In genomic region chr14:24252289-24253124, GRCh38 we compare ENCODE assay signal across 1 cellular context.
TF ChIP-seq lines count a peak whose summit lies in the region.

No MANE protein-coding gene starts in this region.

TF ChIP-seq in HepG2, 621 proteins besides CTCF, POLR2A, EP300 and RAD21 (continued from another document and continues in another):
- TF ChIP-seq ZBTB39 (CRISPR knock-in tag; IDR thresholded peaks at IDR 0.05) = no peak; the same call in 1 of the 2 replicates
- no peak; the same call in 1 of the 2 replicates for TF ChIP-seq ZFP36L1 (CRISPR knock-in tag; IDR thresholded peaks at IDR 0.05)
- no peak for TF ChIP-seq ZNF546 (CRISPR knock-in tag; conservative IDR thresholded peaks at IDR 0.05)
- TF ChIP-seq NFE2L1 (CRISPR knock-in tag; IDR thresholded peaks at IDR 0.05; ENCODE audit: borderline replicate concordance) = 0 out of 2 replicates have a peak, but pooled peaks have one; percentile 42
- no peak for TF ChIP-seq ZNF616 (CRISPR knock-in tag; IDR thresholded peaks at IDR 0.05; ENCODE audit: low read depth)
- no peak for TF ChIP-seq MLLT10 (CRISPR knock-in tag; IDR thresholded peaks at IDR 0.05)
- no peak for TF ChIP-seq NR2F6 (IDR thresholded peaks at IDR 0.05)
- peak; percentile 44; the same call in 1 of the 2 replicates for TF ChIP-seq NR2F6 (CRISPR knock-in tag; IDR thresholded peaks at IDR 0.05)
- no peak for TF ChIP-seq TGIF2 (CRISPR knock-in tag; IDR thresholded peaks at IDR 0.05)
- TF ChIP-seq HOMEZ (CRISPR knock-in tag; IDR thresholded peaks at IDR 0.05; ENCODE audit: low read depth) = peak; percentile 95
- TF ChIP-seq BHLHE40 (IDR thresholded peaks at IDR 0.05; ENCODE audit: low read length) = 0 out of 2 replicates have a peak, but pooled peaks have one; percentile 2
- TF ChIP-seq TCF12 (IDR thresholded peaks at IDR 0.05) = no peak
- TF ChIP-seq TCF12 (CRISPR knock-in tag; IDR thresholded peaks at IDR 0.05) = 0 out of 2 replicates have a peak, but pooled peaks have one; percentile 11
- peak; percentile 70; the same call in 1 of the 2 replicates for TF ChIP-seq KLF6 (CRISPR knock-in tag; IDR thresholded peaks at IDR 0.05)
- no peak for TF ChIP-seq ZNF816 (CRISPR knock-in tag; IDR thresholded peaks at IDR 0.05; ENCODE audit: borderline replicate concordance)
- TF ChIP-seq HMG20B (CRISPR knock-in tag; conservative IDR thresholded peaks at IDR 0.05) = no peak
- TF ChIP-seq THAP9 (CRISPR knock-in tag; IDR thresholded peaks at IDR 0.05; ENCODE audit: borderline replicate concordance) = peak; percentile 86
- TF ChIP-seq ZNF280D (CRISPR knock-in tag; IDR thresholded peaks at IDR 0.05) = peak; percentile 72; the same call in 1 of the 2 replicates
- 0 out of 2 replicates have a peak, but pooled peaks have one; percentile 23 for TF ChIP-seq ETV6 (CRISPR knock-in tag; conservative IDR thresholded peaks at IDR 0.05)
- TF ChIP-seq HNF1B (CRISPR knock-in tag; IDR thresholded peaks at IDR 0.05) = 0 out of 2 replicates have a peak, but pooled peaks have one; percentile 13
- TF ChIP-seq ZNF841 (CRISPR knock-in tag; IDR thresholded peaks at IDR 0.05; ENCODE audit: borderline replicate concordance) = no peak
- no peak; the same call in 1 of the 2 replicates for TF ChIP-seq ZBTB49 (CRISPR knock-in tag; IDR thresholded peaks at IDR 0.05; ENCODE audit: borderline replicate concordance)
- no peak for TF ChIP-seq MEIS1 (CRISPR knock-in tag; IDR thresholded peaks at IDR 0.05; ENCODE audit: borderline replicate concordance)
- TF ChIP-seq CAMTA2 (CRISPR knock-in tag; IDR thresholded peaks at IDR 0.05; ENCODE audit: borderline replicate concordance) = no peak
- TF ChIP-seq NCOA5 (CRISPR knock-in tag; IDR thresholded peaks at IDR 0.05) = no peak
- TF ChIP-seq IKZF5 (CRISPR knock-in tag; IDR thresholded peaks at IDR 0.05) = peak; percentile 62
- peak; percentile 96 for TF ChIP-seq ZBTB4 (CRISPR knock-in tag; IDR thresholded peaks at IDR 0.05; ENCODE audit: borderline replicate concordance)
- 0 out of 2 replicates have a peak, but pooled peaks have one; percentile 67 for TF ChIP-seq ZNF704 (CRISPR knock-in tag; IDR thresholded peaks at IDR 0.05; ENCODE audit: borderline replicate concordance)
- no peak for TF ChIP-seq ZBTB10 (CRISPR knock-in tag; IDR thresholded peaks at IDR 0.05; ENCODE audit: borderline replicate concordance)
